Comparison of ENCODE assay signal across 1 cellular context in genomic region chr20:49104365-49104648, GRCh38.
TF ChIP-seq lines count a peak whose summit lies in the region.

No MANE protein-coding gene starts in this region.

TF ChIP-seq in HepG2, 621 proteins besides CTCF, POLR2A, EP300 and RAD21 (continued from another document):
- TF ChIP-seq, protein P1, sequence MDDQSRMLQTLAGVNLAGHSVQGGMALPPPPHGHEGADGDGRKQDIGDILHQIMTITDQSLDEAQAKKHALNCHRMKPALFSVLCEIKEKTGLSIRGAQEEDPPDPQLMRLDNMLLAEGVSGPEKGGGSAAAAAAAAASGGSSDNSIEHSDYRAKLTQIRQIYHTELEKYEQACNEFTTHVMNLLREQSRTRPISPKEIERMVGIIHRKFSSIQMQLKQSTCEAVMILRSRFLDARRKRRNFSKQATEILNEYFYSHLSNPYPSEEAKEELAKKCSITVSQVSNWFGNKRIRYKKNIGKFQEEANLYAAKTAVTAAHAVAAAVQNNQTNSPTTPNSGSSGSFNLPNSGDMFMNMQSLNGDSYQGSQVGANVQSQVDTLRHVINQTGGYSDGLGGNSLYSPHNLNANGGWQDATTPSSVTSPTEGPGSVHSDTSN (CRISPR knock-in tag; IDR thresholded peaks at IDR 0.05; ENCODE audit: borderline replicate concordance): no peak
- no peak for TF ChIP-seq NFKB2 (CRISPR knock-in tag; IDR thresholded peaks at IDR 0.05; ENCODE audit: borderline replicate concordance)
- TF ChIP-seq ZMAT3 (CRISPR knock-in tag; conservative IDR thresholded peaks at IDR 0.05): no peak
- TF ChIP-seq, protein P2, sequence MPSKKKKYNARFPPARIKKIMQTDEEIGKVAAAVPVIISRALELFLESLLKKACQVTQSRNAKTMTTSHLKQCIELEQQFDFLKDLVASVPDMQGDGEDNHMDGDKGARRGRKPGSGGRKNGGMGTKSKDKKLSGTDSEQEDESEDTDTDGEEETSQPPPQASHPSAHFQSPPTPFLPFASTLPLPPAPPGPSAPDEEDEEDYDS (CRISPR knock-in tag; IDR thresholded peaks at IDR 0.05): no peak
- no peak for TF ChIP-seq ZZZ3 (CRISPR knock-in tag; IDR thresholded peaks at IDR 0.05; ENCODE audit: borderline replicate concordance)
- TF ChIP-seq ZNF350 (CRISPR knock-in tag; IDR thresholded peaks at IDR 0.05; ENCODE audit: borderline replicate concordance, low read depth): no peak
- no peak for TF ChIP-seq SSRP1 (CRISPR knock-in tag; IDR thresholded peaks at IDR 0.05)
- TF ChIP-seq ZNF703 (CRISPR knock-in tag; IDR thresholded peaks at IDR 0.05; ENCODE audit: borderline replicate concordance): no peak
- TF ChIP-seq, protein P3, sequence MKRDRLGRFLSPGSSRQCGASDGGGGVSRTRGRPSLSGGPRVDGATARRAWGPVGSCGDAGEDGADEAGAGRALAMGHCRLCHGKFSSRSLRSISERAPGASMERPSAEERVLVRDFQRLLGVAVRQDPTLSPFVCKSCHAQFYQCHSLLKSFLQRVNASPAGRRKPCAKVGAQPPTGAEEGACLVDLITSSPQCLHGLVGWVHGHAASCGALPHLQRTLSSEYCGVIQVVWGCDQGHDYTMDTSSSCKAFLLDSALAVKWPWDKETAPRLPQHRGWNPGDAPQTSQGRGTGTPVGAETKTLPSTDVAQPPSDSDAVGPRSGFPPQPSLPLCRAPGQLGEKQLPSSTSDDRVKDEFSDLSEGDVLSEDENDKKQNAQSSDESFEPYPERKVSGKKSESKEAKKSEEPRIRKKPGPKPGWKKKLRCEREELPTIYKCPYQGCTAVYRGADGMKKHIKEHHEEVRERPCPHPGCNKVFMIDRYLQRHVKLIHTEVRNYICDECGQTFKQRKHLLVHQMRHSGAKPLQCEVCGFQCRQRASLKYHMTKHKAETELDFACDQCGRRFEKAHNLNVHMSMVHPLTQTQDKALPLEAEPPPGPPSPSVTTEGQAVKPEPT (CRISPR knock-in tag; IDR thresholded peaks at IDR 0.05; ENCODE audit: low read depth): no peak
